ENCODE assay signal across 8 cellular contexts in the genomic region with DNA sequence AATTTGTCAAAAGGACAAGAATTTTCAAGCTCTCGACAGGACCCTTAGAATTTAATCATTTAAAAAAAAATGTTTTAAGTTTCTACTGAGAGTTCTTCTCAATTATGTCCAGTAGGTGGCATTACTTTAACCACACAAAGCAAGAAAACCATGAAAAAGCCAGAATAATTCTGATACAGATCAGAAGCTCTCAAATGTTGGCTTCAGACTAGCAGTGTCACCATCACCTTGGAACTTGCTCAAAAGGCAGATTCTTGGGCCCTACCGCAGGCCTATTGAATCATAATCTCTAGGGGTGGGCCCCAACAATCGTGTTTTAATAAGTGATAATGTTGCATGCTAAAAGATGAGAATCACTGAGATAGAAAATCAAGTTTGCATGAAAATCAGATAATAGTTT.
A peak's percentile ranks its signal among the peaks of the same experiment; 100 is the strongest.
DNase-seq lines count a peak whose midpoint lies in the region; ATAC-seq, FAIRE-seq and TF ChIP-seq lines count a peak whose summit lies in the region.

No MANE protein-coding gene starts in this region.

- no peaks in the 10 kb centered on the region for H3K27me3 ChIP-seq in body of pancreas

- no peaks in the 10 kb centered on the region for H3K4me1 ChIP-seq in body of pancreas

- H3K9me3 ChIP-seq in body of pancreas, result no peaks in the 10 kb centered on the region

- H3K4me1 Mint-ChIP-seq in effector memory CD8-positive, alpha-beta T cell (ENCODE audit: low read depth in 2 of 2), result no peaks in the 10 kb centered on the region

- peak; percentile 48 for TF ChIP-seq CTCF in GM12873 (IDR thresholded peaks at IDR 0.05; ENCODE audit: insufficient read depth, low read depth, low read length, missing control alignments)
- peak; percentile 18 to 63 (median 59) for TF ChIP-seq CTCF in body of pancreas (IDR thresholded peaks at IDR 0.05)

- TF ChIP-seq POLR2A in body of pancreas (IDR thresholded peaks at IDR 0.05) (no peak), GM12892 (IDR thresholded peaks at IDR 0.05; ENCODE audit: low read depth, low read length) (no peak)

- WGBS in body of pancreas, 2 donors, result 26 to 28% methylated on average over 3 of the region's 3 CpGs

- no peak for FAIRE-seq in GM12892 (lab: Jason Lieb, UNC)

- DNase-seq in NCI-H2196 (lab: John Stamatoyannopoulos, UW; ENCODE audit: unreplicated experiment) (peak; percentile 60), body of pancreas (peak in 1 of 4 donors; percentile 9), left lobe of liver (ENCODE audit: low spot score) (no peak), GM12892 (ENCODE audit: insufficient read length) (no peak)
- DNase-seq in effector memory CD8-positive, alpha-beta T cell, result no peak
- DNase-seq in activated CD4-positive, alpha-beta T cell treated with anti-CD3 and anti-CD28 coated beads for 4 hours, result no peak

- H3K4me3 ChIP-seq in body of pancreas, result no peak overlapping the region

- H3K27me3 Mint-ChIP-seq in effector memory CD8-positive, alpha-beta T cell, result peaks cover 0 to 12% of the 10 kb centered on the region in 2 donors

- H3K4me3 Mint-ChIP-seq in effector memory CD8-positive, alpha-beta T cell, result no peak overlapping the region

- H3K36me3 Mint-ChIP-seq in effector memory CD8-positive, alpha-beta T cell (ENCODE audit: insufficient read depth), result no peaks in the 10 kb centered on the region

- intact Hi-C loops in body of pancreas (cut with DNase I), result loop anchor here (10.0 kb wide), 1 partner anchor 528 kb away; no protein-coding TSS in a partner anchor

- H3K27ac Mint-ChIP-seq in effector memory CD8-positive, alpha-beta T cell, result no peak overlapping the region

- H3K36me3 ChIP-seq in body of pancreas (replicated peaks in 1 of 2; ENCODE audit: insufficient read depth in 1 of 2, low read depth in 2 of 2), result no peaks in the 10 kb centered on the region

- ATAC-seq in HG02938 (IDR thresholded peaks at IDR 0.05; ENCODE audit: unreplicated experiment), result peak; percentile 68
- ATAC-seq in body of pancreas, result peak; percentile 40
- peak; percentile 60 for ATAC-seq in left lobe of liver
- ATAC-seq in effector memory CD8-positive, alpha-beta T cell (replicated peaks), result no peak

- no peak overlapping the region for H3K27ac ChIP-seq in body of pancreas

- no peaks in the 10 kb centered on the region for H3K9me3 Mint-ChIP-seq in effector memory CD8-positive, alpha-beta T cell
